Comparison of ENCODE assay signal across 9 cellular contexts in genomic region chr1:46406881-46407608, GRCh38. TPM values are rescaled to one million over a fixed set of nuclear protein-coding genes. Genes with fewer than 3 reads are reported as not detected.
DNase-seq lines count a peak whose midpoint lies in the region; ATAC-seq and TF ChIP-seq lines count a peak whose summit lies in the region.
"Had no signal": no experiment of that assay in that cellular context is flagged by ENCODE, and none has a peak within 500 bp of the region (broad histone marks: within the 10 kb centered on the region; RNA-seq: fewer than 3 reads in every experiment).

No MANE protein-coding gene starts in this region.

- no peak for TF ChIP-seq POLR2A in stomach (IDR thresholded peaks at IDR 0.05)

- TF ChIP-seq CTCF in astrocyte of the cerebellum (IDR thresholded peaks at IDR 0.05; ENCODE audit: low read depth, low read length, missing control alignments) (no peak), stomach (IDR thresholded peaks at IDR 0.05) (no peak), GM10248 (IDR thresholded peaks at IDR 0.05; ENCODE audit: control extremely low read depth, extremely low read depth, low read depth, missing control alignments) (no peak)

- POLR2A ChIA-PET in GM10248 (lab: Yijun Ruan, JAX), result no interaction called here

- CTCF ChIA-PET in GM10248 (lab: Yijun Ruan, JAX), result interaction anchor here (0.7 to 2.1 kb wide), 6 partner anchors 11 to 123 kb away, joined by 3 to 11 read pairs (median 3); no protein-coding TSS in a partner anchor

- in situ Hi-C loops in astrocyte of the cerebellum (cut with HindIII; ENCODE audit: low sequenced_read_pairs), result no loop called here

- no peaks in the 10 kb centered on the region for H3K9me3 ChIP-seq in stomach

- intact Hi-C loops in stomach (cut with DNase I; ENCODE audit: low total_unique reads), result loop anchor here (5.0 kb wide), 1 partner anchor 120 kb away; no protein-coding TSS in a partner anchor

- DNase-seq in DMS53 (lab: John Stamatoyannopoulos, UW) (peak; percentile 57), DMS53 treated with DMSO at 0.1 percent for 48 hours (lab: John Stamatoyannopoulos, UW; ENCODE audit: unreplicated experiment) (no peak), astrocyte of the cerebellum (ENCODE audit: low read depth) (no peak), islet precursor cell (peak; percentile 59), stomach (no peak), NCI-H187 treated with DMSO at 0.1 percent for 48 hours (lab: John Stamatoyannopoulos, UW) (no peak), GM10248 (ENCODE audit: extremely low spot score) (no peak)

- H3K4me1 ChIP-seq in stomach, result peaks cover 12 to 29% (median 17%) of the 10 kb centered on the region in 4 donors

- peaks cover 0 to 53% (median 37%) of the 10 kb centered on the region in 4 donors for H3K36me3 ChIP-seq in stomach

- H3K4me3 ChIP-seq in astrocyte of the cerebellum (ENCODE audit: low read depth, low read length), result peak overlapping the region; percentile 19
- H3K4me3 ChIP-seq in stomach, result peak overlapping the region; percentile 7 to 26 (median 24)

- H3K27ac ChIP-seq in stomach, result no peak overlapping the region
- H3K27ac ChIP-seq: 22Rv1 had no signal

- H3K27me3 ChIP-seq in stomach, result no peaks in the 10 kb centered on the region

- TF ChIP-seq EP300 in stomach (IDR thresholded peaks at IDR 0.05), result no peak

- ATAC-seq in HG03378 (IDR thresholded peaks at IDR 0.05; ENCODE audit: unreplicated experiment), result no peak

- WGBS in stomach, 5 donors, result 72 to 85% (median 81%) methylated on average over 13 of the region's 13 CpGs

RNA-seq across cellular contexts. Expression of gene FAAH, which starts 12.9 kb away (rescaled TPM):
- total RNA-seq in stomach, result 100 to 1,000 TPM in 2 of 5 donors, 10 to 100 TPM in 3; 25.3 to 419 (median 52.9) TPM
- 10 to 100 TPM; 42.8 to 45.3 (median 45.0) TPM for polyA plus RNA-seq in stomach

Comparison
In these comparisons a context has a peak if more than half of its experiments do, and no peak if none do; other contexts are left out.
1. DNase-seq: peak in DMS53 (single experiment) and islet precursor cell (single experiment); none in DMS53 treated with DMSO at 0.1 percent for 48 hours (single experiment), astrocyte of the cerebellum (single experiment), stomach (single experiment), NCI-H187 treated with DMSO at 0.1 percent for 48 hours (single experiment) and GM10248 (single experiment).